ENCODE assay signal across 8 cellular contexts in genomic region chr9:121201738-121202533, GRCh38. TPM values are rescaled to one million over a fixed set of nuclear protein-coding genes. Genes with fewer than 3 reads are reported as not detected.
DNase-seq lines count a peak whose midpoint lies in the region; ATAC-seq and TF ChIP-seq lines count a peak whose summit lies in the region.

TSS of gene RAB14 (minus strand) at chr9:121201869. CDS start at chr9:121193412, 8,457 bp downstream.

- peak within 1 kb of the TSS; percentile 99 for H2AFZ ChIP-seq in PC-9

- CTCF ChIA-PET in PC-9 (lab: Charles Lee): interaction anchor here (0.6 to 1.0 kb wide), 4 partner anchors 198 to 582 kb away, joined by 3 to 7 read pairs (median 4); no protein-coding TSS in a partner anchor

- H3K4me3 ChIP-seq in PC-9: peak within 1 kb of the TSS; percentile 92
- peak within 1 kb of the TSS; percentile 75 for H3K4me3 ChIP-seq in epithelial cell of proximal tubule (ENCODE audit: low read depth, low read length)
- H3K4me3 ChIP-seq in mucosa of rectum (ENCODE audit: low read length in 2 of 2): peak within 1 kb of the TSS; percentile 98 to 99

- H3K9ac ChIP-seq in mucosa of rectum (ENCODE audit: low read depth in 1 of 2, low read length in 2 of 2): peak within 1 kb of the TSS; percentile 91 to 94

- intact Hi-C loops in PC-9 (cut with micrococcal nuclease; ENCODE audit: unreplicated experiment): loop anchor here (1.0 to 5.0 kb wide), 2 partner anchors 50 to 81 kb away; no protein-coding TSS in a partner anchor

- no peaks in the 10 kb centered on the region; the same call in 1 of the 2 replicates for H3F3A ChIP-seq in PC-9 (ENCODE audit: insufficient read depth, low read depth)

- peak; percentile 97 for DNase-seq in DMS79 (lab: John Stamatoyannopoulos, UW)
- DNase-seq in KBM-7: peak; percentile 99
- peak; percentile 90 to 100 for DNase-seq in PC-9
- DNase-seq in activated T-cell treated with anti-CD3 and anti-CD28 coated beads, Interleukin-2, amount 50 U/mL, for 1 hour: peak; percentile 100
- peak; percentile 52 for DNase-seq in epithelial cell of proximal tubule (ENCODE audit: low read depth)
- DNase-seq in stimulated activated CD8-positive, alpha-beta memory T cell treated with anti-CD3 and anti-CD28 coated beads, Interleukin-4, amount 100 ng/mL, for 48 hours: peak; percentile 100

- no TSS peak for BruUV-seq in PC-9 (replicated peaks; lab: Mats Ljungman, UMichigan)

- in situ Hi-C loops in KBM-7 (cut with MboI; ENCODE audit: low pct_unique_long_range_greater_than_20kb, low sequenced_read_pairs): no loop called here

- H3K36me3 ChIP-seq in PC-9 (ENCODE audit: low read depth) (no peaks in the 10 kb centered on the region), mucosa of rectum (ENCODE audit: control insufficient read depth in 2 of 2, insufficient read depth in 2 of 2, low read length in 2 of 2) (no peaks in the 10 kb centered on the region)

- H3K4me2 ChIP-seq in PC-9: peak within 1 kb of the TSS; percentile 88

- TF ChIP-seq CTCF in PC-9 (conservative IDR thresholded peaks at IDR 0.05) (peak; percentile 59), epithelial cell of proximal tubule (conservative IDR thresholded peaks at IDR 0.05; ENCODE audit: low read depth, low read length) (peak; percentile 58)

- ATAC-seq in GM21717 (IDR thresholded peaks at IDR 0.05; ENCODE audit: unreplicated experiment): peak; percentile 82

- peaks cover 39% of the 10 kb centered on the region for H4K20me1 ChIP-seq in PC-9 (ENCODE audit: insufficient read depth)

- H3K27ac ChIP-seq in PC-9 (peak within 1 kb of the TSS; percentile 67), mucosa of rectum (ENCODE audit: low read depth in 2 of 2, low read length in 2 of 2) (peak within 1 kb of the TSS; percentile 97 to 98)

- POLR2A ChIA-PET in PC-9 (lab: Charles Lee; ENCODE audit: unreplicated experiment): interaction anchor here (0.6 kb wide), 4 partner anchors 116 to 358 kb away, joined by 3 to 10 read pairs (median 4); no protein-coding TSS in a partner anchor

- H3K4me1 ChIP-seq in PC-9 (replicated peaks; ENCODE audit: insufficient read depth) (peaks cover 28% of the 10 kb centered on the region), mucosa of rectum (ENCODE audit: control insufficient read depth in 2 of 2, insufficient read depth in 2 of 2, low read length in 2 of 2) (peaks cover 32 to 36% of the 10 kb centered on the region in 2 donors)

- no peaks in the 10 kb centered on the region for H3K9me2 ChIP-seq in PC-9 (ENCODE audit: insufficient read depth)

- peaks cover 51% of the 10 kb centered on the region for H3K79me2 ChIP-seq in PC-9 (ENCODE audit: low read depth)

- H3K9me3 ChIP-seq in PC-9 (ENCODE audit: insufficient read depth, low read depth) (no peaks in the 10 kb centered on the region), mucosa of rectum (ENCODE audit: control insufficient read depth in 2 of 2, low read length in 2 of 2) (no peaks in the 10 kb centered on the region)

- H3K27me3 ChIP-seq in PC-9 (ENCODE audit: insufficient read depth, low read depth) (no peaks in the 10 kb centered on the region), mucosa of rectum (ENCODE audit: control insufficient read depth in 2 of 2, insufficient read depth in 2 of 2, low read length in 2 of 2) (no peaks in the 10 kb centered on the region)

RNA-seq across cellular contexts. Expression of gene RAB14, which starts in this region (rescaled TPM):
- total RNA-seq in PC-9 (2021) (58.1 and 82.6 TPM in 2 replicates), epithelial cell of proximal tubule (15.5 and 16.7 TPM in 2 replicates)

Comparison
In these comparisons a context has a peak if more than half of its experiments do, and no peak if none do; other contexts are left out.
1. Peak in every context shown above with its lines: DNase-seq, ATAC-seq, H3K4me3 ChIP-seq and H3K27ac ChIP-seq.